In the genomic region with DNA sequence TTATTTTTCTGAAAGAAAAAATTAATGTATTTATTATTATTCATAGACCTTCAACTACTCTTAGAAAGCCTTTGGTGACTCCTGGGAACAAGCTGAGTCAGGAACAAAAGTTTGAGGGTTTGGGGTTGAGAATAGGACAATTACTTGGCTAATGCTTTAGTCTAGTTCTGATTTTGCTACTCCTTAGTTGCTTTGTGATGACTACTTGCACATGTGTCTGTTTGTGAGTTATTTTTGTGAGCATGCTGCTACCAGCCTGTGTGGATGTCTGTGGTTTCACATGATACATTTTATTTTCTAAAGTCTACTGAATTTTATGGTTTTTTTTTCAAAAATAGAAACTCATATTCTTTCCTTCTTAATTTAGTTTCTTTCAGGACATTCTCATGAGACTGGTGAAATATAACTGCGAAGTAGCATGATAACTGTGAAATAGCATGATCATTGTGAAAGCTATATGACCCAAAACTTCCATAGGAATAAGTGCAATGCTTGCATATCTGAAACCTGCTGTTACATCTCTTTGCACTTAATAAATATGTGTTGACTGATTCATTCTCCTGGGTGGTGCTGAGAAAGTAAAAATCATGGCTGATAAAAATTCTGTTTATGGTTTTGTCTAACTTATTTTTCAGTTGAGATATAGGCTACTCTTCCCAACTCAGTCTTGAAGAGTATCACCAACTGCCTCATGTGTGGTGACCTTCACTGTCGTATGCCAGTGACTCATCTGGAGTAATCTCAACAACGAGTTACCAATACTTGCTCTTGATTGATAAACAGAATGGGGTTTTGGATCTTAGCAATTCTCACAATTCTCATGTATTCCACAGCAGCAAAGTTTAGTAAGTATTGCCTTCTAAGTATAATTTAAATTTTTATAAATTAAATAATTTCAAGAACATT, we compare ENCODE assay signal across 1 cellular context.
TF ChIP-seq lines count a peak whose summit lies in the region.

No MANE protein-coding gene starts in this region.

TF ChIP-seq in A549, 52 proteins besides CTCF, POLR2A, EP300 and RAD21:
- TF ChIP-seq MAFK (IDR thresholded peaks at IDR 0.05; ENCODE audit: partially characterized antibody) (peak; percentile 50), CHD4 (IDR thresholded peaks at IDR 0.05; ENCODE audit: borderline replicate concordance) (no peak)
